1 cellular context compared by ENCODE assay signal in genomic region chr3:132350814-132351213, GRCh38.
TF ChIP-seq lines count a peak whose summit lies in the region.

No MANE protein-coding gene starts in this region.

TF ChIP-seq in WTC11, 78 proteins besides CTCF, POLR2A, EP300 and RAD21 (continued from another document):
- TF ChIP-seq FOXP1 (CRISPR knock-in tag; IDR thresholded peaks at IDR 0.05; ENCODE audit: borderline replicate concordance) = no peak
- no peak for TF ChIP-seq ZNF416 (CRISPR knock-in tag; IDR thresholded peaks at IDR 0.05)
- TF ChIP-seq NFE2L1 (CRISPR knock-in tag; IDR thresholded peaks at IDR 0.05) = no peak
- TF ChIP-seq, protein P1, sequence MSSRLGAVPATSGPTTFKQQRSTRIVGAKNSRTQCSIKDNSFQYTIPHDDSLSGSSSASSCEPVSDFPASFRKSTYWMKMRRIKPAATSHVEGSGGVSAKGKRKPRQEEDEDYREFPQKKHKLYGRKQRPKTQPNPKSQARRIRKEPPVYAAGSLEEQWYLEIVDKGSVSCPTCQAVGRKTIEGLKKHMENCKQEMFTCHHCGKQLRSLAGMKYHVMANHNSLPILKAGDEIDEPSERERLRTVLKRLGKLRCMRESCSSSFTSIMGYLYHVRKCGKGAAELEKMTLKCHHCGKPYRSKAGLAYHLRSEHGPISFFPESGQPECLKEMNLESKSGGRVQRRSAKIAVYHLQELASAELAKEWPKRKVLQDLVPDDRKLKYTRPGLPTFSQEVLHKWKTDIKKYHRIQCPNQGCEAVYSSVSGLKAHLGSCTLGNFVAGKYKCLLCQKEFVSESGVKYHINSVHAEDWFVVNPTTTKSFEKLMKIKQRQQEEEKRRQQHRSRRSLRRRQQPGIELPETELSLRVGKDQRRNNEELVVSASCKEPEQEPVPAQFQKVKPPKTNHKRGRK (CRISPR knock-in tag; IDR thresholded peaks at IDR 0.05; ENCODE audit: borderline replicate concordance) = no peak
- TF ChIP-seq GABPB1 (CRISPR knock-in tag; IDR thresholded peaks at IDR 0.05) = no peak
- no peak for TF ChIP-seq MXD4 (CRISPR knock-in tag; IDR thresholded peaks at IDR 0.05; ENCODE audit: borderline replicate concordance)
- TF ChIP-seq, protein P2, sequence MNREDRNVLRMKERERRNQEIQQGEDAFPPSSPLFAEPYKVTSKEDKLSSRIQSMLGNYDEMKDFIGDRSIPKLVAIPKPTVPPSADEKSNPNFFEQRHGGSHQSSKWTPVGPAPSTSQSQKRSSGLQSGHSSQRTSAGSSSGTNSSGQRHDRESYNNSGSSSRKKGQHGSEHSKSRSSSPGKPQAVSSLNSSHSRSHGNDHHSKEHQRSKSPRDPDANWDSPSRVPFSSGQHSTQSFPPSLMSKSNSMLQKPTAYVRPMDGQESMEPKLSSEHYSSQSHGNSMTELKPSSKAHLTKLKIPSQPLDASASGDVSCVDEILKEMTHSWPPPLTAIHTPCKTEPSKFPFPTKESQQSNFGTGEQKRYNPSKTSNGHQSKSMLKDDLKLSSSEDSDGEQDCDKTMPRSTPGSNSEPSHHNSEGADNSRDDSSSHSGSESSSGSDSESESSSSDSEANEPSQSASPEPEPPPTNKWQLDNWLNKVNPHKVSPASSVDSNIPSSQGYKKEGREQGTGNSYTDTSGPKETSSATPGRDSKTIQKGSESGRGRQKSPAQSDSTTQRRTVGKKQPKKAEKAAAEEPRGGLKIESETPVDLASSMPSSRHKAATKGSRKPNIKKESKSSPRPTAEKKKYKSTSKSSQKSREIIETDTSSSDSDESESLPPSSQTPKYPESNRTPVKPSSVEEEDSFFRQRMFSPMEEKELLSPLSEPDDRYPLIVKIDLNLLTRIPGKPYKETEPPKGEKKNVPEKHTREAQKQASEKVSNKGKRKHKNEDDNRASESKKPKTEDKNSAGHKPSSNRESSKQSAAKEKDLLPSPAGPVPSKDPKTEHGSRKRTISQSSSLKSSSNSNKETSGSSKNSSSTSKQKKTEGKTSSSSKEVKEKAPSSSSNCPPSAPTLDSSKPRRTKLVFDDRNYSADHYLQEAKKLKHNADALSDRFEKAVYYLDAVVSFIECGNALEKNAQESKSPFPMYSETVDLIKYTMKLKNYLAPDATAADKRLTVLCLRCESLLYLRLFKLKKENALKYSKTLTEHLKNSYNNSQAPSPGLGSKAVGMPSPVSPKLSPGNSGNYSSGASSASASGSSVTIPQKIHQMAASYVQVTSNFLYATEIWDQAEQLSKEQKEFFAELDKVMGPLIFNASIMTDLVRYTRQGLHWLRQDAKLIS (CRISPR knock-in tag; IDR thresholded peaks at IDR 0.05; ENCODE audit: borderline replicate concordance) = no peak
- TF ChIP-seq, protein P3, sequence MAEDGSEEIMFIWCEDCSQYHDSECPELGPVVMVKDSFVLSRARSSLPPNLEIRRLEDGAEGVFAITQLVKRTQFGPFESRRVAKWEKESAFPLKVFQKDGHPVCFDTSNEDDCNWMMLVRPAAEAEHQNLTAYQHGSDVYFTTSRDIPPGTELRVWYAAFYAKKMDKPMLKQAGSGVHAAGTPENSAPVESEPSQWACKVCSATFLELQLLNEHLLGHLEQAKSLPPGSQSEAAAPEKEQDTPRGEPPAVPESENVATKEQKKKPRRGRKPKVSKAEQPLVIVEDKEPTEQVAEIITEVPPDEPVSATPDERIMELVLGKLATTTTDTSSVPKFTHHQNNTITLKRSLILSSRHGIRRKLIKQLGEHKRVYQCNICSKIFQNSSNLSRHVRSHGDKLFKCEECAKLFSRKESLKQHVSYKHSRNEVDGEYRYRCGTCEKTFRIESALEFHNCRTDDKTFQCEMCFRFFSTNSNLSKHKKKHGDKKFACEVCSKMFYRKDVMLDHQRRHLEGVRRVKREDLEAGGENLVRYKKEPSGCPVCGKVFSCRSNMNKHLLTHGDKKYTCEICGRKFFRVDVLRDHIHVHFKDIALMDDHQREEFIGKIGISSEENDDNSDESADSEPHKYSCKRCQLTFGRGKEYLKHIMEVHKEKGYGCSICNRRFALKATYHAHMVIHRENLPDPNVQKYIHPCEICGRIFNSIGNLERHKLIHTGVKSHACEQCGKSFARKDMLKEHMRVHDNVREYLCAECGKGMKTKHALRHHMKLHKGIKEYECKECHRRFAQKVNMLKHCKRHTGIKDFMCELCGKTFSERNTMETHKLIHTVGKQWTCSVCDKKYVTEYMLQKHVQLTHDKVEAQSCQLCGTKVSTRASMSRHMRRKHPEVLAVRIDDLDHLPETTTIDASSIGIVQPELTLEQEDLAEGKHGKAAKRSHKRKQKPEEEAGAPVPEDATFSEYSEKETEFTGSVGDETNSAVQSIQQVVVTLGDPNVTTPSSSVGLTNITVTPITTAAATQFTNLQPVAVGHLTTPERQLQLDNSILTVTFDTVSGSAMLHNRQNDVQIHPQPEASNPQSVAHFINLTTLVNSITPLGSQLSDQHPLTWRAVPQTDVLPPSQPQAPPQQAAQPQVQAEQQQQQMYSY (CRISPR knock-in tag; IDR thresholded peaks at IDR 0.05) = no peak
- no peak for TF ChIP-seq EMX1 (CRISPR knock-in tag; IDR thresholded peaks at IDR 0.05)
- TF ChIP-seq JUN (CRISPR knock-in tag; IDR thresholded peaks at IDR 0.05) = no peak
TF ChIP-seq in WTC11: peak in this region for 0.
